Comparison of ENCODE assay signal across 8 cellular contexts in the genomic region with DNA sequence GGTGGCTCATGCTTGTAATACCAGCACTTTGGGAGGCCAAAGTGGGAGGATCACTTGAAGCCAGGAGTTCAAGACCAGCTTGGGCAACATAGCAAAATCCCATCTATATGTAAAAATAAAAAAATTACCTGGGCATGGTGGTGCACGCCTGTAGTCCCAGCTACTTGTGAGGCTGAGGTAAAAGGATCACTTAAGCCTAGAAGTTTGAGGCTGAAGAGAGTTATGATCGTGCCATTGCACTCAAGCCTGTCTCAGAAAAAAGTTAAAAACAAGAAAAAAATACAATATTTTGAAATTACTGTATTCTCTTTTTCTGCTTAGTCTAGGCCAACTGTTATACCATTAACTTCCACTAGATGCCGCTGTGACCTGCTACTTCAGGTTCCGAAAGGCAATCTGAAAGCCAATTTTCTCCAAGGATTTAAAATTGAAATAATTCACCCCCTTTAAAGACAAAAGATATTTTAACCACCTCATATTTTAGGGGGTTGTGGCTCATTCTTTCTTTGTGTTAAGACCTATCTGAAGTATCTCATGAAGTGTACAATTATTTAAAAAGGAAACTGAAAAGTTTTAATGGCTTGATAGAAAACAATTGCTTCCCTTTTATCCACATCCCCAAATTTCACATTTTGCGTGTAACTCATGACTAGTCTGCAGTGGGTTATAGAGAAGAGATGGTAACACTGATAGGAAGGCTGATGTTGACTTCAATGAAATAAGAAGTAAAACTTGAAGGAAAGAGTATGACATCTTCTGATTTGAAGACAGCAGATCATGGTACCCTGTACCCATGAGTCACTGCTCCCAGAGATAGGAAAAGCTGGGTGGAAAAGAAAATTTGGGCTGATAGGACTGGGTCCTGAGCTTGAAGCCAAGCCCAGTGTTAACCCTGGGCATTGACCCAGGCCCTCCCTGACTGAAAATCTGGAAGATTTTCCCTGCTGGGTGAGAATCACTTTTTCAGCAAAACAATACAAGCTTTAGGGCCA. TPM values are rescaled to one million over a fixed set of nuclear protein-coding genes. Genes with fewer than 3 reads are reported as not detected.
DNase-seq lines count a peak whose midpoint lies in the region; ATAC-seq and TF ChIP-seq lines count a peak whose summit lies in the region.

No MANE protein-coding gene starts in this region.

- H3K4me1 ChIP-seq in HCT116 (ENCODE audit: control insufficient read depth in 1 of 2, insufficient read depth in 2 of 2, low read length in 2 of 2) (no peaks in the 10 kb centered on the region; a peak in 1 of 4 replicates), Peyer's patch (no peaks in the 10 kb centered on the region)

- peak; percentile 53 to 84 (median 80); a peak in 5 of 6 replicates for TF ChIP-seq CTCF in HCT116 (IDR thresholded peaks at IDR 0.05 in 2 of 3, conservative IDR thresholded peaks at IDR 0.05 in 1 of 3; ENCODE audit: borderline replicate concordance in 1 of 3, insufficient read depth in 1 of 3, low read depth in 2 of 3, low read length in 2 of 3)
- TF ChIP-seq CTCF in Peyer's patch (IDR thresholded peaks at IDR 0.05), result peak; percentile 76 to 93 (median 80)
- peak; percentile 83 for TF ChIP-seq CTCF in brain microvascular endothelial cell (IDR thresholded peaks at IDR 0.05; ENCODE audit: low read depth, low read length, missing control alignments)

- H3K27ac ChIP-seq in HCT116 (ENCODE audit: low read depth, low read length) (no peak overlapping the region), Peyer's patch (no peak overlapping the region), brain microvascular endothelial cell (no peak overlapping the region)

- H3K36me3 ChIP-seq in HCT116 (ENCODE audit: control insufficient read depth in 1 of 2, insufficient read depth in 2 of 2, low read length in 2 of 2) (no peaks in the 10 kb centered on the region), Peyer's patch (no peaks in the 10 kb centered on the region), brain microvascular endothelial cell (replicated peaks) (no peaks in the 10 kb centered on the region)

- DNase-seq in COR-L47 (lab: John Stamatoyannopoulos, UW) (peak; percentile 23), HCT116 (ENCODE audit: low read depth, low spot score) (peak; percentile 34), Peyer's patch (peak in 2 of 3 donors; percentile 23 to 64), brain microvascular endothelial cell (peak; percentile 45), left lobe of liver (ENCODE audit: low spot score) (no peak), GM19238 (ENCODE audit: insufficient read length, low spot score) (no peak), HPDE6-E6E7 (ENCODE audit: extremely low spot score) (no peak)
- DNase-seq in stimulated activated naive CD4-positive, alpha-beta T cell treated with Interleukin-2 at 50 U/mL for 16 hours (lab: John Stamatoyannopoulos, UW), result peak; percentile 10

- H3K9me2 ChIP-seq in HCT116 (ENCODE audit: insufficient read depth), result no peaks in the 10 kb centered on the region

- peak; percentile 22; the same call in 1 of the 2 replicates for ATAC-seq in HCT116
- peak; percentile 20 for ATAC-seq in left lobe of liver

- in situ Hi-C loops in brain microvascular endothelial cell (cut with HindIII; ENCODE audit: low pct_ligation_motif_present, low sequenced_read_pairs), result no loop called here

- peak; percentile 77 for TF ChIP-seq RAD21 in HCT116 (IDR thresholded peaks at IDR 0.05; ENCODE audit: low read depth)

- H3K4me3 ChIP-seq in HCT116 (replicated peaks in 1 of 2; ENCODE audit: low read depth in 1 of 2, low read length in 2 of 2) (no peak overlapping the region), Peyer's patch (no peak overlapping the region), brain microvascular endothelial cell (ENCODE audit: low read depth, low read length) (no peak overlapping the region)

- POLR2A ChIA-PET in HCT116 (lab: Charles Lee), result no interaction called here

- H3K9me3 ChIP-seq in HCT116 (ENCODE audit: control insufficient read depth in 1 of 2, insufficient read depth in 1 of 2, low read depth in 1 of 2, low read length in 2 of 2), result no peaks in the 10 kb centered on the region
- no peaks in the 10 kb centered on the region for H3K9me3 ChIP-seq in Peyer's patch

- intact Hi-C loops in HCT116 (cut with micrococcal nuclease), result loop anchor here (1.0 to 10.0 kb wide), 2 partner anchors 130 to 423 kb away; no protein-coding TSS in a partner anchor

- CTCF ChIA-PET in HCT116 (lab: Charles Lee), result interaction anchor here (0.7 to 1.3 kb wide), 7 partner anchors 83 to 460 kb away, joined by 3 to 6 read pairs (median 4); no protein-coding TSS in a partner anchor

- BruUV-seq in HCT116 (replicated peaks; lab: Mats Ljungman, UMichigan), result no TSS peak

- no peak overlapping the region for H3K9ac ChIP-seq in HCT116 (ENCODE audit: low read length)

- RAD21 ChIA-PET in HCT116 (lab: Charles Lee; ENCODE audit: low non-redundant PET in 1 of 2, low total read pairs in 2 of 2, uncharacterized antibody in 2 of 2, unreplicated experiment in 2 of 2), result interaction anchor here in 1 of 2 experiments (0.8 kb wide), 1 partner anchor 126 kb away, joined by 4 read pairs; no protein-coding TSS in a partner anchor

- H3K4me2 ChIP-seq in HCT116 (ENCODE audit: low read length), result 0 out of 2 replicates have a peak overlapping the region, but pooled peaks have one; percentile 8

- H3K79me2 ChIP-seq in HCT116 (ENCODE audit: insufficient read depth, low read length), result no peaks in the 10 kb centered on the region

- no peaks in the 10 kb centered on the region for H4K20me1 ChIP-seq in HCT116 (ENCODE audit: insufficient read depth)

- H2AFZ ChIP-seq in HCT116 (ENCODE audit: low read depth, low read length, poor library complexity, severe bottlenecking), result peak overlapping the region; percentile 46

- H3K27me3 ChIP-seq in HCT116 (ENCODE audit: insufficient read depth, low read length) (no peaks in the 10 kb centered on the region), Peyer's patch (no peaks in the 10 kb centered on the region), brain microvascular endothelial cell (replicated peaks) (no peaks in the 10 kb centered on the region)

- TF ChIP-seq POLR2A in HCT116 (IDR thresholded peaks at IDR 0.05; ENCODE audit: borderline replicate concordance, extremely low read depth, insufficient read depth, insufficient read length) (no peak), Peyer's patch (IDR thresholded peaks at IDR 0.05) (no peak)

TF ChIP-seq in HCT116, 20 proteins besides CTCF, POLR2A, EP300 and RAD21 (continues in another document):
- TF ChIP-seq, protein P1, sequence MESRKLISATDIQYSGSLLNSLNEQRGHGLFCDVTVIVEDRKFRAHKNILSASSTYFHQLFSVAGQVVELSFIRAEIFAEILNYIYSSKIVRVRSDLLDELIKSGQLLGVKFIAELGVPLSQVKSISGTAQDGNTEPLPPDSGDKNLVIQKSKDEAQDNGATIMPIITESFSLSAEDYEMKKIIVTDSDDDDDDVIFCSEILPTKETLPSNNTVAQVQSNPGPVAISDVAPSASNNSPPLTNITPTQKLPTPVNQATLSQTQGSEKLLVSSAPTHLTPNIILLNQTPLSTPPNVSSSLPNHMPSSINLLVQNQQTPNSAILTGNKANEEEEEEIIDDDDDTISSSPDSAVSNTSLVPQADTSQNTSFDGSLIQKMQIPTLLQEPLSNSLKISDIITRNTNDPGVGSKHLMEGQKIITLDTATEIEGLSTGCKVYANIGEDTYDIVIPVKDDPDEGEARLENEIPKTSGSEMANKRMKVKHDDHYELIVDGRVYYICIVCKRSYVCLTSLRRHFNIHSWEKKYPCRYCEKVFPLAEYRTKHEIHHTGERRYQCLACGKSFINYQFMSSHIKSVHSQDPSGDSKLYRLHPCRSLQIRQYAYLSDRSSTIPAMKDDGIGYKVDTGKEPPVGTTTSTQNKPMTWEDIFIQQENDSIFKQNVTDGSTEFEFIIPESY (IDR thresholded peaks at IDR 0.05; ENCODE audit: extremely low read depth, insufficient replicate concordance, low read length), result no peak
- TF ChIP-seq ZNF274 (IDR thresholded peaks at IDR 0.05; ENCODE audit: low read depth, low read length) (no peak), EGR1 (IDR thresholded peaks at IDR 0.05; ENCODE audit: low read depth) (no peak), SIN3A (IDR thresholded peaks at IDR 0.05; ENCODE audit: low read depth) (no peak), ZFX (IDR thresholded peaks at IDR 0.05) (no peak), JUND (IDR thresholded peaks at IDR 0.05) (no peak), ELF1 (IDR thresholded peaks at IDR 0.05; ENCODE audit: borderline replicate concordance, low read depth) (no peak), SRF (IDR thresholded peaks at IDR 0.05; ENCODE audit: low read depth) (no peak), YY1 (IDR thresholded peaks at IDR 0.05; ENCODE audit: extremely low read depth, insufficient replicate concordance, low read depth, low read length) (no peak), POLR2AphosphoS5 (IDR thresholded peaks at IDR 0.05; ENCODE audit: low read depth, low read length) (no peak), EZH2phosphoT487 (IDR thresholded peaks at IDR 0.05; ENCODE audit: borderline replicate concordance) (no peak), SP1 (IDR thresholded peaks at IDR 0.05; ENCODE audit: low read depth) (no peak), TCF7L2 (IDR thresholded peaks at IDR 0.05; ENCODE audit: borderline replicate concordance, extremely low read depth, insufficient read depth, insufficient read length) (no peak), EZH2 (IDR thresholded peaks at IDR 0.05) (no peak)
- TF ChIP-seq, protein P2, sequence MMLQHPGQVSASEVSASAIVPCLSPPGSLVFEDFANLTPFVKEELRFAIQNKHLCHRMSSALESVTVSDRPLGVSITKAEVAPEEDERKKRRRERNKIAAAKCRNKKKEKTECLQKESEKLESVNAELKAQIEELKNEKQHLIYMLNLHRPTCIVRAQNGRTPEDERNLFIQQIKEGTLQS (IDR thresholded peaks at IDR 0.05), result no peak

RNA-seq across cellular contexts. Expression of a gene that starts 24.4 kb away (rescaled TPM):
- not detected for total RNA-seq in HCT116 (2021; ENCODE audit: unreplicated experiment)
- not detected in 2 replicates for polyA plus RNA-seq in HCT116 (2012)
- not detected for total RNA-seq in Peyer's patch
- total RNA-seq in left lobe of liver, result 16.4 TPM

Comparison
In these comparisons a context has a peak if more than half of its experiments do, and no peak if none do; other contexts are left out.
1. DNase-seq: peak in COR-L47 (single experiment), HCT116 (single experiment), Peyer's patch (2 of 3), brain microvascular endothelial cell (single experiment) and stimulated activated naive CD4-positive, alpha-beta T cell treated with Interleukin-2 at 50 U/mL for 16 hours (single experiment); none in left lobe of liver (single experiment), GM19238 (single experiment) and HPDE6-E6E7 (single experiment).
2. RNA of a gene that starts 24.4 kb away (total RNA-seq): 16.4 TPM in left lobe of liver (single experiment); not detected in HCT116 (single experiment) and not detected in Peyer's patch; every median in the first group is over 10 times any median in the second.
3. Peak in every context shown above with its lines, with median percentiles within 50 percentile points of each other: CTCF ChIP-seq.